ENCODE assay signal across 19 cellular contexts in the genomic region with DNA sequence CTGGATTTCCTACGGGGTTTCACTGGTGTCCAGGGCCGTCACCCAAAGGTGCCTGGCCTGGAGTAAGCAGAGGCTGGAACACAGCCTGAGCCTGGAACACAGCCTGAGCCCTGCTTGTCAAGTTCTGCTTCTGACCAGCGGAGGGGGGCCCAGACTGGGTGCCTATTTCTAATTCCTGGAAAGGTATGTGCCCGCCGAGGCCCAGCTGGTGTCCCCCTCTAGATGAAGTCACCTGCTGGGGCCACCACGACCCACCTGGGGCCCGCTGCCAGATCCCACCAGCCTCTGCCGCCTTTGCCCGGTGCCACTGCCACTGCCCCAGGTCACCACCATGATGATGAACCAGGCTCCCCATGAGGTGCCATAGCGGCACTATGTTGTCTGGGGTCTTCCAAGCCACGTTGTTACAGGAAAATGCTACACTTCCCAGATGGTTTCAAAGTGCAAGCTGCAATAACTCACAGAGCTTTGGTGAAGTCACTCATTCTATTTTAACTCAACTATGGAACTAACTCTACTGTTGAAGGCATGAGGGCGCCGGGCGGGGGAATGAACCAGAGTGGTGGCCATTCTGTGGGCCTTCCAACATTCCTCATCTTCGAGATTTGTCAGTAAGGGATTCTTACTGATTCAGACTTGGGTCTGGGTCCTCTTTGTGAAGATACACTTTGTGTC. TPM values are rescaled to one million over a fixed set of nuclear protein-coding genes. Genes with fewer than 3 reads are reported as not detected.
A peak's percentile ranks its signal among the peaks of the same experiment; 100 is the strongest.
DNase-seq lines count a peak whose midpoint lies in the region; ATAC-seq, FAIRE-seq and TF ChIP-seq lines count a peak whose summit lies in the region.
"Had no signal": no experiment of that assay in that cellular context is flagged by ENCODE, and none has a peak within 500 bp of the region (broad histone marks: within the 10 kb centered on the region; RNA-seq: fewer than 3 reads in every experiment).

No MANE protein-coding gene starts in this region.

- H3K27ac Mint-ChIP-seq in HFFc6 (peak overlapping the region; percentile 96), astrocyte (ENCODE audit: unreplicated experiment) (peak overlapping the region; percentile 97), mesothelial cell of epicardium (peak overlapping the region; percentile 22)
- H3K27ac Mint-ChIP-seq in stimulated activated memory B cell treated with anti-CD40 and anti-IgM and Interleukin-4, amounts not matched to agents 10 μg/mL and 1 μg/mL and 100 μg/mL, for 72 hours: no peak overlapping the region
- H3K27ac Mint-ChIP-seq: activated CD8-positive, alpha-beta T cell treated with anti-CD3 and anti-CD28 coated beads for 36 hours; B cell; effector memory CD8-positive, alpha-beta T cell; naive thymus-derived CD4-positive, alpha-beta T cell had no signal

- FAIRE-seq in astrocyte (lab: Jason Lieb, UNC): no peak

- H3K36me3 ChIP-seq in astrocyte (ENCODE audit: insufficient read depth, low read length): no peaks in the 10 kb centered on the region
- H3K36me3 ChIP-seq: thoracic aorta had no signal

- no peak overlapping the region for H2AFZ ChIP-seq in astrocyte (ENCODE audit: low read depth, low read length)

- H4K20me1 ChIP-seq in astrocyte (ENCODE audit: insufficient read depth, low read length): no peaks in the 10 kb centered on the region

- H3K9me3 Mint-ChIP-seq in HFFc6 (no peaks in the 10 kb centered on the region), astrocyte (ENCODE audit: unreplicated experiment) (no peaks in the 10 kb centered on the region), mesothelial cell of epicardium (peaks cover 7% of the 10 kb centered on the region)
- H3K9me3 Mint-ChIP-seq in stimulated activated memory B cell treated with anti-CD40 and anti-IgM and Interleukin-4, amounts not matched to agents 10 μg/mL and 1 μg/mL and 100 μg/mL, for 72 hours: no peaks in the 10 kb centered on the region
- H3K9me3 Mint-ChIP-seq: activated CD8-positive, alpha-beta T cell treated with anti-CD3 and anti-CD28 coated beads for 36 hours; activated naive CD4-positive, alpha-beta T cell treated with anti-CD3 and anti-CD28 coated beads, Interleukin-2, amount 10 ng/mL, durations not matched to agents 7 days and 5 days; effector memory CD8-positive, alpha-beta T cell; naive thymus-derived CD4-positive, alpha-beta T cell had no signal

- H3K27ac ChIP-seq in astrocyte (ENCODE audit: low read depth, low read length): peak overlapping the region; percentile 71
- H3K27ac ChIP-seq: thoracic aorta had no signal

- peak overlapping the region; percentile 78 for H3K4me2 ChIP-seq in astrocyte (ENCODE audit: low read length)

- peaks cover 2% of the 10 kb centered on the region for H3K27me3 Mint-ChIP-seq in HFFc6 (ENCODE audit: insufficient read depth)
- H3K27me3 Mint-ChIP-seq in astrocyte (ENCODE audit: low read depth, unreplicated experiment): peaks cover 5% of the 10 kb centered on the region
- H3K27me3 Mint-ChIP-seq in mesothelial cell of epicardium (ENCODE audit: low read depth): no peaks in the 10 kb centered on the region
- H3K27me3 Mint-ChIP-seq in stimulated activated memory B cell treated with anti-CD40 and anti-IgM and Interleukin-4, amounts not matched to agents 10 μg/mL and 1 μg/mL and 100 μg/mL, for 72 hours: peaks cover 47% of the 10 kb centered on the region

- peak overlapping the region; percentile 83 for H3K4me3 Mint-ChIP-seq in HFFc6
- no peak overlapping the region for H3K4me3 Mint-ChIP-seq in astrocyte (ENCODE audit: unreplicated experiment)
- no peak overlapping the region for H3K4me3 Mint-ChIP-seq in mesothelial cell of epicardium
- H3K4me3 Mint-ChIP-seq in stimulated activated memory B cell treated with anti-CD40 and anti-IgM and Interleukin-4, amounts not matched to agents 10 μg/mL and 1 μg/mL and 100 μg/mL, for 72 hours: no peak overlapping the region
- H3K4me3 Mint-ChIP-seq: activated CD8-positive, alpha-beta T cell treated with anti-CD3 and anti-CD28 coated beads for 36 hours; activated naive CD4-positive, alpha-beta T cell treated with anti-CD3 and anti-CD28 coated beads, Interleukin-2, amount 10 ng/mL, durations not matched to agents 7 days and 5 days; B cell; effector memory CD8-positive, alpha-beta T cell; naive thymus-derived CD4-positive, alpha-beta T cell had no signal

- DNase-seq in HFFc6 (no peak), astrocyte (ENCODE audit: low read depth) (no peak), mesothelial cell of epicardium (ENCODE audit: low spot score in 2 of 2, unreplicated experiment in 2 of 2) (no peak), D341Med (ENCODE audit: low spot score) (no peak), left lobe of liver (ENCODE audit: low spot score) (no peak)
- DNase-seq: activated CD4-positive, CD25-positive, alpha-beta regulatory T cell; activated CD8-positive, alpha-beta T cell treated with anti-CD3 and anti-CD28 coated beads for 36 hours; activated naive CD4-positive, alpha-beta T cell treated with anti-CD3 and anti-CD28 coated beads, Interleukin-2, amount 10 ng/mL, durations not matched to agents 7 days and 5 days; activated T-cell treated with anti-CD3 and anti-CD28 coated beads, Interleukin-2, amount 50 U/mL, for 1 hour; COR-L47; effector memory CD8-positive, alpha-beta T cell; naive thymus-derived CD4-positive, alpha-beta T cell; NCI-H1417 treated with DMSO at 0.1 percent for 48 hours; NCI-H2171; NCI-H69 had no signal

- H3K9me3 ChIP-seq in astrocyte (ENCODE audit: insufficient read depth, low read depth, low read length): no peaks in the 10 kb centered on the region
- H3K9me3 ChIP-seq: thoracic aorta had no signal

- no peaks in the 10 kb centered on the region for H3K79me2 ChIP-seq in astrocyte (ENCODE audit: insufficient read depth, low read length)

- H3K27me3 ChIP-seq in astrocyte (ENCODE audit: insufficient read depth, low read length): no peaks in the 10 kb centered on the region

- ATAC-seq in stimulated activated memory B cell treated with anti-CD40 and anti-IgM and Interleukin-4, amounts not matched to agents 10 μg/mL and 1 μg/mL and 100 μg/mL, for 72 hours: peak; percentile 24
- ATAC-seq in HG02885 (IDR thresholded peaks at IDR 0.05; ENCODE audit: poor library complexity, unreplicated experiment) (no peak), left lobe of liver (no peak)
- ATAC-seq: activated CD8-positive, alpha-beta T cell treated with anti-CD3 and anti-CD28 coated beads for 36 hours; effector memory CD8-positive, alpha-beta T cell; naive thymus-derived CD4-positive, alpha-beta T cell had no signal

- peaks cover 22% of the 10 kb centered on the region for H3K4me1 ChIP-seq in astrocyte (ENCODE audit: insufficient read depth, low read length)

- H3K36me3 Mint-ChIP-seq in HFFc6 (ENCODE audit: low read depth) (no peaks in the 10 kb centered on the region), astrocyte (ENCODE audit: low read depth, unreplicated experiment) (no peaks in the 10 kb centered on the region), mesothelial cell of epicardium (no peaks in the 10 kb centered on the region)
- no peaks in the 10 kb centered on the region for H3K36me3 Mint-ChIP-seq in stimulated activated memory B cell treated with anti-CD40 and anti-IgM and Interleukin-4, amounts not matched to agents 10 μg/mL and 1 μg/mL and 100 μg/mL, for 72 hours
- H3K36me3 Mint-ChIP-seq: activated naive CD4-positive, alpha-beta T cell treated with anti-CD3 and anti-CD28 coated beads, Interleukin-2, amount 10 ng/mL, durations not matched to agents 7 days and 5 days; naive thymus-derived CD4-positive, alpha-beta T cell had no signal

- TF ChIP-seq CTCF in HFFc6 (IDR thresholded peaks at IDR 0.05) (0 out of 2 replicates have a peak, but pooled peaks have one; percentile 7), astrocyte (IDR thresholded peaks at IDR 0.05; ENCODE audit: insufficient read depth, low read depth, low read length) (no peak), mesothelial cell of epicardium (IDR thresholded peaks at IDR 0.05; ENCODE audit: unreplicated experiment) (no peak)

- H3K4me1 Mint-ChIP-seq in HFFc6 (ENCODE audit: low read depth) (peaks cover 56% of the 10 kb centered on the region), astrocyte (ENCODE audit: low read depth, unreplicated experiment) (peaks cover 22% of the 10 kb centered on the region), mesothelial cell of epicardium (peaks cover 23% of the 10 kb centered on the region)
- H3K4me1 Mint-ChIP-seq in stimulated activated memory B cell treated with anti-CD40 and anti-IgM and Interleukin-4, amounts not matched to agents 10 μg/mL and 1 μg/mL and 100 μg/mL, for 72 hours: no peaks in the 10 kb centered on the region
- H3K4me1 Mint-ChIP-seq: activated naive CD4-positive, alpha-beta T cell treated with anti-CD3 and anti-CD28 coated beads, Interleukin-2, amount 10 ng/mL, durations not matched to agents 7 days and 5 days; B cell; naive thymus-derived CD4-positive, alpha-beta T cell had no signal

- H3K9ac ChIP-seq in astrocyte (ENCODE audit: low read length): peak overlapping the region; percentile 53

- H3K4me3 ChIP-seq in astrocyte (ENCODE audit: insufficient read depth, low read depth, low read length): no peak overlapping the region
- H3K4me3 ChIP-seq: thoracic aorta had no signal

RNA-seq across cellular contexts. Expression of a gene that starts 40.9 kb away (rescaled TPM):
- 100 to 1,000 TPM; 218 to 254 (median 240) TPM for total RNA-seq in HFFc6 (2021; fragmentation: NEBNext Ultra II Directional; extraction: Animal tissue kit (Norgen Biotek cat#: 25700))
- total RNA-seq in astrocyte: 300 and 337 TPM in 2 replicates
- 211 to 217 TPM (median 216 TPM) in 3 replicates for total RNA-seq in mesothelial cell of epicardium
- 120 TPM for total RNA-seq in left lobe of liver
